1 cellular context compared by ENCODE assay signal in the genomic region with DNA sequence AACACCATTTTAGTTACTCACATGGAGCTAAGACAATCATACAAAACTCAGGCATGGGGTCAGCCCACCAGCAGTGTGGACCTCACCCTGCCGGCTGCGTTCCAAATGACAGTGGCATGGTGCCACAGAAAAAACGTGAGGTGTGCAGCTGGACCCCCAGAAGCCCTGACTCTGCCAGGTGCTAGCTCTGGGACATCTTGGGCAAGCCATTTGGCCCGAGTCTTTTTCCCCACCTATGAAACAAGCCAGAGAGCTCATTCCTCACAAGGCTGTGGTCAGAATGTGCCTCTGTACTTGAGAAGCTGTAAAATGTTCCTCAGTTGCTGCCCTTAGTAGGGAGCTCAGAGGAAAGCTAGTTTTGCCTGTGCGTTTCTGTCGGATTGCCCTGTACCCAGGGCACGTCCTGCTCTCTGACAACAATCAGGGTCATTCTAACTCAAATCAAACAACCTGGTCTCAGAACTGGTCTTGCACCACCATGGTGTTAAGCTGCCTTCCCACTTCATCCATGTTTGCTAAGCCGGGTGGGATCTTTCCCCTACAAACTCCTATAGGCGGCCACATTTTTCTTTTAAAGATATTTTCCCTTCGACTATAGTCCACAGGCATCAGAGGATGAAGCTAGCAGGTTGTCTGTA.
TF ChIP-seq lines count a peak whose summit lies in the region.

No MANE protein-coding gene starts in this region.

TF ChIP-seq in GM23338, 12 proteins besides CTCF, POLR2A, EP300 and RAD21 (continued from another document):
- TF ChIP-seq ZNF462 (CRISPR knock-in tag; IDR thresholded peaks at IDR 0.05): no peak
- TF ChIP-seq ZNF114 (CRISPR knock-in tag; IDR thresholded peaks at IDR 0.05): no peak
- TF ChIP-seq EZH2 (IDR thresholded peaks at IDR 0.05; ENCODE audit: low read depth, unreplicated experiment): no peak
TF ChIP-seq in GM23338: peak in this region for 0.
